Comparison of ENCODE assay signal across 8 cellular contexts in genomic region chr1:93344886-93345632, GRCh38. TPM values are rescaled to one million over a fixed set of nuclear protein-coding genes. Genes with fewer than 3 reads are reported as not detected.
DNase-seq lines count a peak whose midpoint lies in the region; ATAC-seq and TF ChIP-seq lines count a peak whose summit lies in the region.

No MANE protein-coding gene starts in this region.

- peak; percentile 2 for ATAC-seq in HG02885 (IDR thresholded peaks at IDR 0.05; ENCODE audit: poor library complexity, unreplicated experiment)
- ATAC-seq in HG02642 (IDR thresholded peaks at IDR 0.05; ENCODE audit: poor library complexity, unreplicated experiment): no peak

- H3K9me3 ChIP-seq in fibroblast of lung (ENCODE audit: control insufficient read depth, insufficient read depth, low read depth, low read length) (no peaks in the 10 kb centered on the region), osteoblast (ENCODE audit: low read depth, low read length) (no peaks in the 10 kb centered on the region)

- peak; percentile 46 for DNase-seq in DMS79 treated with DMSO at 0.1 percent for 48 hours (lab: John Stamatoyannopoulos, UW)
- no peak for DNase-seq in DMS79 (lab: John Stamatoyannopoulos, UW)
- DNase-seq in T follicular helper cell (ENCODE audit: low read depth): peak; percentile 2
- DNase-seq in fibroblast of lung (ENCODE audit: low read depth in 2 of 2): peak in 1 of 2 donors; percentile 18
- peak; percentile 77 for DNase-seq in osteoblast (ENCODE audit: insufficient read length, low spot score, missing footprints)
- no peak for DNase-seq in NCI-H1048 (lab: John Stamatoyannopoulos, UW)

- H3K36me3 ChIP-seq in fibroblast of lung (ENCODE audit: control insufficient read depth, insufficient read depth, low read length): no peaks in the 10 kb centered on the region
- peaks cover under 1% of the 10 kb centered on the region for H3K36me3 ChIP-seq in osteoblast (ENCODE audit: insufficient read depth, low read length)

- H3K79me2 ChIP-seq in fibroblast of lung (ENCODE audit: control insufficient read depth, insufficient read depth, low read length): peaks cover 45% of the 10 kb centered on the region
- peaks cover 58% of the 10 kb centered on the region for H3K79me2 ChIP-seq in osteoblast (ENCODE audit: insufficient read depth, low read length)

- H2AFZ ChIP-seq in fibroblast of lung (ENCODE audit: low read length) (peak overlapping the region; percentile 65), osteoblast (ENCODE audit: low read length) (peak overlapping the region; percentile 82)

- H4K20me1 ChIP-seq in fibroblast of lung (ENCODE audit: control insufficient read depth, extremely low read depth, insufficient read depth, low read length) (no peaks in the 10 kb centered on the region), osteoblast (ENCODE audit: insufficient read depth, low read length) (peaks cover 33% of the 10 kb centered on the region)

- H3K4me2 ChIP-seq in fibroblast of lung (ENCODE audit: extremely low read depth, insufficient read depth, low read length) (peak overlapping the region; percentile 86), osteoblast (ENCODE audit: insufficient read depth, low read length) (peak overlapping the region; percentile 91)

- peak overlapping the region; percentile 93 for H3K9ac ChIP-seq in fibroblast of lung (ENCODE audit: insufficient read depth, low read length)

- H3K4me1 ChIP-seq in fibroblast of lung (ENCODE audit: control insufficient read depth, extremely low read depth, insufficient read depth, low read length) (peaks cover 2% of the 10 kb centered on the region), osteoblast (ENCODE audit: insufficient read depth, low read length) (peaks cover 4% of the 10 kb centered on the region)

- H3K27ac ChIP-seq in fibroblast of lung (ENCODE audit: insufficient read depth, low read length): peak overlapping the region; percentile 98
- peak overlapping the region; percentile 92 for H3K27ac ChIP-seq in osteoblast (ENCODE audit: low read depth, low read length)

- H3K27me3 ChIP-seq in fibroblast of lung (ENCODE audit: control insufficient read depth, insufficient read depth, low read length) (no peaks in the 10 kb centered on the region), osteoblast (ENCODE audit: insufficient read depth, low read length) (no peaks in the 10 kb centered on the region)

- peak overlapping the region; percentile 89 to 98 (median 98) for H3K4me3 ChIP-seq in fibroblast of lung (replicated peaks in 1 of 4; ENCODE audit: control extremely low read depth in 1 of 4, insufficient read depth in 1 of 4, low read depth in 3 of 4, low read length in 4 of 4)
- peak overlapping the region; percentile 93 for H3K4me3 ChIP-seq in osteoblast (ENCODE audit: insufficient read depth, low read length)

- no peak for TF ChIP-seq CTCF in fibroblast of lung (conservative IDR thresholded peaks at IDR 0.05 in 1 of 2, IDR thresholded peaks at IDR 0.05 in 1 of 2; ENCODE audit: low read depth in 1 of 2, low read length in 2 of 2)
- no peak for TF ChIP-seq CTCF in osteoblast (IDR thresholded peaks at IDR 0.05; ENCODE audit: extremely low read depth, low read depth, low read length)

RNA-seq across cellular contexts. Expression of gene DR1, which starts 0.6 kb away (rescaled TPM):
- total RNA-seq in fibroblast of lung (17.2 and 35.0 TPM in 2 replicates), osteoblast (26.8 and 27.1 TPM in 2 replicates)
- 40.4 and 41.2 TPM in 2 replicates for polyA plus RNA-seq in fibroblast of lung
- polyA plus RNA-seq in fibroblast of lung (2012): 38.6 and 42.7 TPM in 2 replicates
- polyA minus RNA-seq in fibroblast of lung (ENCODE audit: low replicate concordance): 7.3 and 17.3 TPM in 2 replicates

Comparison
In these comparisons a context has a peak if more than half of its experiments do, and no peak if none do; other contexts are left out.
1. DNase-seq: peak in DMS79 treated with DMSO at 0.1 percent for 48 hours (single experiment), T follicular helper cell (single experiment) and osteoblast (single experiment); none in DMS79 (single experiment) and NCI-H1048 (single experiment).